ENCODE assay signal across 31 cellular contexts in genomic region chr6:79193971-79194370, GRCh38.
"Had no signal": no experiment of that assay in that cellular context is flagged by ENCODE, and none has a peak within 500 bp of the region (broad histone marks: within the 10 kb centered on the region; RNA-seq: fewer than 3 reads in every experiment).

No MANE protein-coding gene starts in this region.

- H3K36me3 ChIP-seq: esophagus squamous epithelium, left lung, neural progenitor cell, right lobe of liver, thyroid gland, vagina had no signal

- H3K4me3 ChIP-seq: coronary artery, esophagus squamous epithelium, heart right ventricle, left lung, mucosa of descending colon, neural progenitor cell, right lobe of liver, thyroid gland, vagina had no signal

- DNase-seq: dermis blood vessel endothelial cell; effector memory CD8-positive, alpha-beta T cell; erythroblast; esophagus squamous epithelium; foreskin keratinocyte; glutamatergic neuron; heart right ventricle; hippocampal formation; left cardiac atrium; left lung; mesenchymal stem cell; mucosa of descending colon; naive B cell; right lobe of liver; small intestine; stimulated activated CD4-positive, alpha-beta T cell treated with anti-CD3 and anti-CD28 coated beads, Interleukin-15, amount 100 ng/mL, for 24 hours; stimulated activated CD4-positive, alpha-beta T cell treated with anti-CD3 and anti-CD28 coated beads, Interleukin-2, amount 100 ng/mL, for 48 hours; stimulated activated CD8-positive, alpha-beta memory T cell treated with anti-CD3 and anti-CD28 coated beads, Interleukin-4, amount 100 ng/mL, for 48 hours; stimulated activated naive CD4-positive, alpha-beta T cell; stimulated activated naive CD8-positive, alpha-beta T cell treated with anti-CD3 and anti-CD28 coated beads, Interleukin-15, amount 100 ng/mL, for 72 hours; thyroid gland; trophoblast cell had no signal

- H3K4me2 ChIP-seq: neural progenitor cell had no signal

- H3K4me3 Mint-ChIP-seq: effector memory CD8-positive, alpha-beta T cell; mesothelial cell of epicardium; naive B cell; natural killer cell treated with Interleukin-12 subunit alpha and Interleukin-12 subunit beta and Interleukin-15 and Interleukin-18, amount 100 ng/mL, for 72 hours; neural progenitor cell; stimulated activated naive CD8-positive, alpha-beta T cell treated with anti-CD3 and anti-CD28 coated beads, Interleukin-15, amount 100 ng/mL, for 72 hours had no signal

- H3K27me3 ChIP-seq: esophagus squamous epithelium, foreskin keratinocyte, heart right ventricle, left lung, neural progenitor cell, right lobe of liver, thyroid gland, vagina had no signal

- H3K27me3 Mint-ChIP-seq: naive B cell, progenitor cell of endocrine pancreas had no signal

- H3K4me1 Mint-ChIP-seq: naive B cell; stimulated activated naive CD8-positive, alpha-beta T cell treated with anti-CD3 and anti-CD28 coated beads, Interleukin-15, amount 100 ng/mL, for 72 hours had no signal

- H3K79me2 ChIP-seq: parathyroid adenoma had no signal

- H3K9ac ChIP-seq: neural progenitor cell, parathyroid adenoma had no signal

- H3K27ac Mint-ChIP-seq: effector memory CD8-positive, alpha-beta T cell; mesothelial cell of epicardium; naive B cell; natural killer cell treated with Interleukin-12 subunit alpha and Interleukin-12 subunit beta and Interleukin-15 and Interleukin-18, amount 100 ng/mL, for 72 hours; neural progenitor cell; progenitor cell of endocrine pancreas; stimulated activated naive CD8-positive, alpha-beta T cell treated with anti-CD3 and anti-CD28 coated beads, Interleukin-15, amount 100 ng/mL, for 72 hours had no signal

- H3K9me3 ChIP-seq: mucosa of descending colon, right lobe of liver, thyroid gland, vagina had no signal

- H2AFZ ChIP-seq: neural progenitor cell, parathyroid adenoma had no signal

- ATAC-seq: effector memory CD8-positive, alpha-beta T cell; foreskin keratinocyte; heart right ventricle; left cardiac atrium; left lung; mucosa of descending colon; natural killer cell treated with Interleukin-12 subunit alpha and Interleukin-12 subunit beta and Interleukin-15 and Interleukin-18, amount 100 ng/mL, for 72 hours; right lobe of liver; stimulated activated naive CD8-positive, alpha-beta T cell treated with anti-CD3 and anti-CD28 coated beads, Interleukin-15, amount 100 ng/mL, for 72 hours had no signal

- H3K27ac ChIP-seq: coronary artery, esophagus squamous epithelium, foreskin keratinocyte, heart right ventricle, left lung, neural progenitor cell, parathyroid adenoma, right lobe of liver, thyroid gland, vagina had no signal

- FAIRE-seq: endometrium, islet of Langerhans, small intestine had no signal

- H3K4me1 ChIP-seq: foreskin keratinocyte, left lung had no signal
